ENCODE assay signal across 8 cellular contexts in genomic region chr16:53509906-53510703, GRCh38. TPM values are rescaled to one million over a fixed set of nuclear protein-coding genes. Genes with fewer than 3 reads are reported as not detected.
DNase-seq lines count a peak whose midpoint lies in the region; ATAC-seq, FAIRE-seq and TF ChIP-seq lines count a peak whose summit lies in the region.

No MANE protein-coding gene starts in this region.

- no peak for TF ChIP-seq POLR2A in A549 (IDR thresholded peaks at IDR 0.05; ENCODE audit: low read length)

- no peak overlapping the region for H3K9ac ChIP-seq in rectal smooth muscle tissue (ENCODE audit: low read length)

- H3K36me3 ChIP-seq in ascending aorta (no peaks in the 10 kb centered on the region), rectal smooth muscle tissue (ENCODE audit: control insufficient read depth, insufficient read depth, low read length) (no peaks in the 10 kb centered on the region)

- H3K4me1 ChIP-seq in A549 (peaks cover 14% of the 10 kb centered on the region; the same call in 2 of the 3 replicates), ascending aorta (peaks cover 0 to 8% of the 10 kb centered on the region in 2 donors), rectal smooth muscle tissue (ENCODE audit: control insufficient read depth, insufficient read depth, low read length) (peaks cover 2% of the 10 kb centered on the region)

- H3K27ac ChIP-seq in A549 = no peak overlapping the region
- H3K27ac ChIP-seq in ascending aorta = peak overlapping the region; percentile 72 to 75
- no peak overlapping the region for H3K27ac ChIP-seq in rectal smooth muscle tissue (ENCODE audit: low read depth, low read length)

- H3K9me3 ChIP-seq in A549 = no peaks in the 10 kb centered on the region
- H3K9me3 ChIP-seq in ascending aorta = no peaks in the 10 kb centered on the region

- no peak for TF ChIP-seq EP300 in A549 (IDR thresholded peaks at IDR 0.05)

- ATAC-seq in A549 (peak; percentile 75 to 89; a peak in 5 of 6 replicates), left ventricle myocardium superior (peak; percentile 81), HG02840 (IDR thresholded peaks at IDR 0.05; ENCODE audit: low FRiP score, unreplicated experiment) (no peak)

- CTCF ChIA-PET in A549 (lab: Yijun Ruan, JAX) = interaction anchor here (0.6 to 2.0 kb wide), 9 partner anchors 9 to 455 kb away, joined by 3 to 10 read pairs (median 3); partner anchors contain the start of gene CHD9

- WGBS in A549 (ENCODE audit: missing lambda C conversion rate) = 53% methylated on average over 29 of the region's 29 CpGs

- DNase-seq in A549 (ENCODE audit: low read depth in 1 of 2, low spot score in 1 of 2) (peak; percentile 58 to 64), GM10266 (ENCODE audit: extremely low spot score) (peak; percentile 51), HS-5 (ENCODE audit: low read depth) (peak; percentile 25), SHP77 treated with DMSO at 0.1 percent for 48 hours (lab: John Stamatoyannopoulos, UW) (peak; percentile 21), ascending aorta (ENCODE audit: low spot score in 2 of 2) (peak in 1 of 2 donors; percentile 80), left ventricle myocardium superior (peak; percentile 75)

- no peak for FAIRE-seq in A549 (lab: Jason Lieb, UNC)

- POLR2A ChIA-PET in A549 (lab: Yijun Ruan, JAX) = no interaction called here

- no peaks in the 10 kb centered on the region for H3K27me3 ChIP-seq in ascending aorta
- H3K27me3 ChIP-seq in rectal smooth muscle tissue (ENCODE audit: control insufficient read depth, insufficient read depth, low read length) = no peaks in the 10 kb centered on the region

- H3K4me3 ChIP-seq in A549 (no peak overlapping the region), ascending aorta (peak overlapping the region in 1 of 2 donors; percentile 41), rectal smooth muscle tissue (ENCODE audit: low read length) (peak overlapping the region; percentile 45)

- H3K4me2 ChIP-seq in A549 = peak overlapping the region; percentile 40

- intact Hi-C loops in ascending aorta (cut with DNase I) = loop anchor here (10.0 kb wide), 3 partner anchors 455 to 1995 kb away; partner anchors contain the start of genes CHD9, CHD9NB and LPCAT2
- intact Hi-C loops in left ventricle myocardium superior (cut with micrococcal nuclease) = no loop called here

- peak; percentile 76 to 79 for TF ChIP-seq RAD21 in A549 (conservative IDR thresholded peaks at IDR 0.05 in 1 of 2, IDR thresholded peaks at IDR 0.05 in 1 of 2)

- peak; percentile 86 for TF ChIP-seq CTCF in A549 (IDR thresholded peaks at IDR 0.05)
- TF ChIP-seq CTCF in GM10266 (IDR thresholded peaks at IDR 0.05; ENCODE audit: control insufficient read depth, insufficient read depth, low read depth, missing control alignments) = peak; percentile 84
- peak; percentile 79 to 95 (median 94) for TF ChIP-seq CTCF in ascending aorta (IDR thresholded peaks at IDR 0.05)

TF ChIP-seq in A549, 52 proteins besides CTCF, POLR2A, EP300 and RAD21:
- TF ChIP-seq RCOR1 (IDR thresholded peaks at IDR 0.05; ENCODE audit: low read depth, low read length) (no peak), SMC3 (IDR thresholded peaks at IDR 0.05) (peak; percentile 69), GATA3 (IDR thresholded peaks at IDR 0.05; ENCODE audit: borderline replicate concordance) (no peak), USF2 (IDR thresholded peaks at IDR 0.05) (no peak), ZC3H11A (IDR thresholded peaks at IDR 0.05) (no peak)

RNA-seq across cellular contexts. Expression of gene AKTIP, which starts 7.1 kb away (rescaled TPM):
- polyA plus RNA-seq in A549 (2011; rRNA removed) (48.4 and 58.4 TPM in 2 replicates), A549 (2017; fragmentation: RNase III; extraction: RNeasy Plus Mini Kit Qiagen cat#74134 plus additional on column Dnase treatment) (20.8 to 21.3 TPM (median 21.0 TPM) in 3 replicates)
- 13.8 and 16.2 TPM in 2 replicates for polyA plus RNA-seq in A549 (2012; cell fraction: cytosol; rRNA removed)
- polyA plus RNA-seq in A549 (2012; cell fraction: nucleus; rRNA removed) = 10.1 and 13.8 TPM in 2 replicates
- polyA minus RNA-seq in A549 (2011; rRNA and poly(A)+ RNA removed) = 23.3 and 34.3 TPM in 2 replicates
- total RNA-seq in ascending aorta (58.0 TPM), left ventricle myocardium superior (89.9 TPM)

Comparison
In these comparisons a context has a peak if more than half of its experiments do, and no peak if none do; other contexts are left out.
1. H3K27ac ChIP-seq: peak in ascending aorta (2 of 2); none in A549 (0 of 2) and rectal smooth muscle tissue (single experiment).
2. Peak in every context shown above with its lines, with median percentiles within 50 percentile points of each other: CTCF ChIP-seq.